Comparison of ENCODE assay signal across 8 cellular contexts in the genomic region with DNA sequence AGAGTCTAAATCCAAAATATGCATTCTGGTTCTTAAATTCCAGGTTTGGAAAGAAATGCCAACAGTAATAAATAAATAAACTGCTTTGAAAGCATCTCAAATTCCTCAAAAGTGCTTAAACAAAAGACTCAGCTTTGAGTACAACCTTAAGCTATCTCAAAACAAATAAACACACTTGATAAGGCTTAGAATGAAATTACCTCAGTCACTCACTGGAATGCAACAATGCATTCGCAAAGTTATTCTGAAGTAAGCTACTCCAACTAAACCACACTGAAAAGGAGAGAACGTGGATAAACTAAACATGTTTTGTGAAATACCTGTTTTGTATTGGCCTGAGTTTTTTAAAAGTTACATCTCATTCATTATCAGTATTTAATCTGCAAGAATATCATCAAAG. TPM values are rescaled to one million over a fixed set of nuclear protein-coding genes. Genes with fewer than 3 reads are reported as not detected.
A peak's percentile ranks its signal among the peaks of the same experiment; 100 is the strongest.
DNase-seq lines count a peak whose midpoint lies in the region; ATAC-seq, FAIRE-seq and TF ChIP-seq lines count a peak whose summit lies in the region.

No MANE protein-coding gene starts in this region.

- FAIRE-seq in H54 (lab: Jason Lieb, UNC), result peak; percentile 61

- peak overlapping the region; percentile 86 to 88 (median 87) for H3K4me3 Mint-ChIP-seq in T-cell

- H3K9me3 Mint-ChIP-seq in T-cell, result no peaks in the 10 kb centered on the region

- DNase-seq in H54 (ENCODE audit: insufficient read length, low spot score) (no peak), T-cell (no peak), fibroblast of villous mesenchyme (ENCODE audit: low read depth) (peak; percentile 30), skeletal muscle cell (ENCODE audit: low read depth) (no peak)
- no peak for DNase-seq in stimulated activated CD4-positive, alpha-beta T cell treated with anti-CD3 and anti-CD28 coated beads, Interleukin-1b, Interleukin-23, amount 100 ng/mL, for 48 hours

- no peaks in the 10 kb centered on the region for H3K27me3 Mint-ChIP-seq in T-cell

- CTCF ChIA-PET in T-cell (lab: Charles Lee), result no interaction called here

- TF ChIP-seq CTCF in fibroblast of villous mesenchyme (IDR thresholded peaks at IDR 0.05; ENCODE audit: insufficient read depth, low read depth, low read length), result no peak

- no peak for TF ChIP-seq POLR2A in H54 (IDR thresholded peaks at IDR 0.05; ENCODE audit: low read depth, low read length)

- H3K36me3 Mint-ChIP-seq in T-cell, result no peaks in the 10 kb centered on the region

- H3K4me3 ChIP-seq in fibroblast of villous mesenchyme (ENCODE audit: low read depth, low read length) (peak overlapping the region; percentile 78), skeletal muscle cell (ENCODE audit: low read depth, low read length) (peak overlapping the region; percentile 83)

- no peak for ATAC-seq in T-cell (replicated peaks in 1 of 4)
- ATAC-seq in GM19395 (IDR thresholded peaks at IDR 0.05; ENCODE audit: unreplicated experiment), result no peak
- ATAC-seq in HG03097 (IDR thresholded peaks at IDR 0.05; ENCODE audit: low FRiP score, unreplicated experiment), result no peak
- ATAC-seq in GM19324 (IDR thresholded peaks at IDR 0.05; ENCODE audit: low FRiP score, unreplicated experiment), result no peak

- POLR2A ChIA-PET in T-cell (lab: Charles Lee), result no interaction called here

- peak overlapping the region in 1 of 2 donors; percentile 85 for H3K27ac Mint-ChIP-seq in T-cell

- peaks cover 16 to 23% (median 19%) of the 10 kb centered on the region in 3 donors for H3K4me1 Mint-ChIP-seq in T-cell

RNA-seq across cellular contexts. Expression of gene SPTSSA, which starts 1.2 kb away (rescaled TPM):
- total RNA-seq in T-cell (1 to 10 TPM; 2.0 to 3.8 (median 2.9) TPM), fibroblast of villous mesenchyme (12.2 and 18.6 TPM in 2 replicates)
